19 cellular contexts compared by ENCODE assay signal in the genomic region with DNA sequence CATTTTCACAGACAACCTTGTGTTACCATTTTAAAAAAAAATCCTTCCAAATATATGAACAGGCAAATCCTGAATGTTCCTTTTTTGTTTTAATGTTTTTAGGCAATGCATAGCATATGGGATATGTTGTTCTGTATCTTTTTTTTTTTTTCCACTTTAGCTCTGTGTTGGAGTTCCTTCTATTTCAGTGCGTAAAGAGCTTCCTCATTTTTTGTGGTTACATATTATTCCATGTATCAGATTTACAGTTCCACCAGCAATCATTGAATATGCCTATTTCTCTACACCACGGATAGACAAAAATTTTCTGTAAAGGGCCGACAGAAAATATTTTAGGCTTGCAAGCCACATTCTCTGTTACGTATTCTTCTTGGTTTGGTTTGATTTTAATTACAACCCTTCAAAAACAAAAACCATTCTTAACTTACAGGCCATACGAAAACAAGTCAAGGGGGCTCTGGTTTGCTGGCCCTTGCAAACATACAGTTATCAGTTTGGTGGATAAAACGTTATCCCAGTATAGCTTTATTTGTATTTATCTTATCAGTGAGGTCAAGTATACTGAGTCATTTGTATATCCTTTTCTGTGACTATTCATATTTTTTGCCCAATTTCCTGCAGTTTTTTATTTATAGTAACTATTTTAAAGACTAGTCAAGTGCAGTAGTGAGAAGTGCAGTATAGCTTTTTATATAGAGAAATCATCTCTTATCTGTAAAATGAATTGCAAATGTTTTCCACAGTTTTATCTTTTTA.
"Had no signal": no experiment of that assay in that cellular context is flagged by ENCODE, and none has a peak within 500 bp of the region (broad histone marks: within the 10 kb centered on the region; RNA-seq: fewer than 3 reads in every experiment).

No MANE protein-coding gene starts in this region.

- H3K27ac Mint-ChIP-seq: activated CD4-positive, alpha-beta T cell treated with anti-CD3 and anti-CD28 coated beads, Interleukin-2, amount 10 ng/mL, durations not matched to agents 24 days and 14 days; activated naive CD4-positive, alpha-beta T cell treated with anti-CD3 and anti-CD28 coated beads, Interleukin-2, amount 10 ng/mL, durations not matched to agents 7 days and 5 days; activated T-helper 2 cell treated with anti-CD3 and anti-CD28 coated beads, Interferon-gamma antibody, Interleukin-2, Interleukin-4, amounts not matched to agents 10 μg/mL and 5 μg/mL and 100 μg/mL, durations not matched to agents 14 hours and 24 hours and 36 hours; brain; dendritic cell treated with granulocyte-macrophage colony-stimulating factor and Interleukin-4, amounts not matched to agents 40 ng/mL and 50 ng/mL, for 4 days; immature natural killer cell; stimulated activated effector memory CD8-positive, alpha-beta T cell treated with anti-CD3 and anti-CD28 coated beads, Interleukin-12 subunit alpha, Interleukin-12 subunit beta, amount 100 ng/mL, for 72 hours had no signal

- H3K27me3 Mint-ChIP-seq: activated CD4-positive, alpha-beta T cell treated with anti-CD3 and anti-CD28 coated beads, Interleukin-2, amount 10 ng/mL, durations not matched to agents 24 days and 14 days; activated naive CD4-positive, alpha-beta T cell treated with anti-CD3 and anti-CD28 coated beads, Interleukin-2, amount 10 ng/mL, durations not matched to agents 7 days and 5 days; brain; central memory CD8-positive, alpha-beta T cell; dendritic cell treated with granulocyte-macrophage colony-stimulating factor and Interleukin-4, amounts not matched to agents 40 ng/mL and 50 ng/mL, for 4 days; effector memory CD8-positive, alpha-beta T cell; naive thymus-derived CD4-positive, alpha-beta T cell; progenitor cell of endocrine pancreas had no signal

- H3K9me3 Mint-ChIP-seq: activated naive CD4-positive, alpha-beta T cell treated with anti-CD3 and anti-CD28 coated beads, Interleukin-2, amount 10 ng/mL, durations not matched to agents 7 days and 5 days had no signal

- H3K9me3 ChIP-seq: lower lobe of right lung, thyroid gland, vagina had no signal

- H3K4me3 Mint-ChIP-seq: activated CD4-positive, alpha-beta T cell treated with anti-CD3 and anti-CD28 coated beads, Interleukin-2, amount 10 ng/mL, durations not matched to agents 24 days and 14 days; activated naive CD4-positive, alpha-beta T cell treated with anti-CD3 and anti-CD28 coated beads, Interleukin-2, amount 10 ng/mL, durations not matched to agents 7 days and 5 days; brain; central memory CD8-positive, alpha-beta T cell; dendritic cell treated with granulocyte-macrophage colony-stimulating factor and Interleukin-4, amounts not matched to agents 40 ng/mL and 50 ng/mL, for 4 days; effector memory CD8-positive, alpha-beta T cell; immature natural killer cell; naive thymus-derived CD4-positive, alpha-beta T cell; stimulated activated effector memory CD8-positive, alpha-beta T cell treated with anti-CD3 and anti-CD28 coated beads, Interleukin-12 subunit alpha, Interleukin-12 subunit beta, amount 100 ng/mL, for 72 hours had no signal

- DNase-seq: activated CD4-positive, alpha-beta T cell treated with anti-CD3 and anti-CD28 coated beads, Interleukin-2, amount 10 ng/mL, durations not matched to agents 24 days and 14 days; activated naive CD4-positive, alpha-beta T cell treated with anti-CD3 and anti-CD28 coated beads, Interleukin-2, amount 10 ng/mL, durations not matched to agents 7 days and 5 days; amniotic stem cell; effector memory CD8-positive, alpha-beta T cell; immature natural killer cell; lower lobe of right lung; naive thymus-derived CD4-positive, alpha-beta T cell; nucleus accumbens; right cardiac atrium; small intestine; T-helper 9 cell; thyroid gland had no signal

- H3K4me3 ChIP-seq: lower lobe of right lung, thyroid gland, vagina had no signal

- H3K27ac ChIP-seq: lower lobe of right lung, thyroid gland, vagina had no signal

- FAIRE-seq: small intestine had no signal

- H3K36me3 ChIP-seq: lower lobe of right lung, thyroid gland, vagina had no signal

- H3K36me3 Mint-ChIP-seq: stimulated activated effector memory CD8-positive, alpha-beta T cell treated with anti-CD3 and anti-CD28 coated beads, Interleukin-12 subunit alpha, Interleukin-12 subunit beta, amount 100 ng/mL, for 72 hours had no signal

- ATAC-seq: effector memory CD8-positive, alpha-beta T cell; lower lobe of right lung; naive thymus-derived CD4-positive, alpha-beta T cell; right cardiac atrium; stimulated activated effector memory CD8-positive, alpha-beta T cell treated with anti-CD3 and anti-CD28 coated beads, Interleukin-12 subunit alpha, Interleukin-12 subunit beta, amount 100 ng/mL, for 72 hours had no signal

- H3K27me3 ChIP-seq: thyroid gland, vagina had no signal
